8 cellular contexts compared by ENCODE assay signal in genomic region chr11:3807856-3808845, GRCh38. TPM values are rescaled to one million over a fixed set of nuclear protein-coding genes. Genes with fewer than 3 reads are reported as not detected.
DNase-seq lines count a peak whose midpoint lies in the region; ATAC-seq and TF ChIP-seq lines count a peak whose summit lies in the region.

TSS of gene PGAP2 (plus strand) at chr11:3808560. CDS start at chr11:3811260, 2,700 bp downstream.

- H3K27ac ChIP-seq in OCI-LY1 (ENCODE audit: low read depth, low read length, poor library complexity, severe bottlenecking): peak within 1 kb of the TSS; percentile 30
- no peak within 1 kb of the TSS for H3K27ac ChIP-seq in subcutaneous abdominal adipose tissue (ENCODE audit: low read depth, low read length)

- H2AFZ ChIP-seq in OCI-LY1 (ENCODE audit: low read length): no peak within 1 kb of the TSS

- peaks cover 12 to 23% (median 19%) of the 10 kb centered on the region in 3 donors for H3K4me1 Mint-ChIP-seq in naive B cell

- H3K9ac ChIP-seq in OCI-LY1 (ENCODE audit: low read length): peak within 1 kb of the TSS; percentile 68
- H3K9ac ChIP-seq in subcutaneous abdominal adipose tissue (ENCODE audit: low read length in 5 of 5): peak within 1 kb of the TSS in 4 of 5 donors; percentile 74 to 93 (median 78)

- H3K79me2 ChIP-seq in OCI-LY1 (ENCODE audit: insufficient read depth, low read length): no peaks in the 10 kb centered on the region

- H3K9me3 ChIP-seq in BE2C (no peaks in the 10 kb centered on the region), OCI-LY1 (ENCODE audit: low read length) (no peaks in the 10 kb centered on the region), subcutaneous abdominal adipose tissue (ENCODE audit: control insufficient read depth in 5 of 5, low read length in 5 of 5) (no peaks in the 10 kb centered on the region)

- peak within 1 kb of the TSS; percentile 96 to 99 (median 98) for H3K4me3 Mint-ChIP-seq in naive B cell

- no peaks in the 10 kb centered on the region for H3K27me3 Mint-ChIP-seq in naive B cell

- H4K20me1 ChIP-seq in OCI-LY1 (ENCODE audit: insufficient read depth, low read length): no peaks in the 10 kb centered on the region

- H3K36me3 Mint-ChIP-seq in naive B cell: no peaks in the 10 kb centered on the region

- H3K4me3 ChIP-seq in BE2C (ENCODE audit: low read depth, low read length) (peak within 1 kb of the TSS; percentile 64), OCI-LY1 (ENCODE audit: low read depth, low read length, poor library complexity, severe bottlenecking) (peak within 1 kb of the TSS; percentile 70), subcutaneous abdominal adipose tissue (ENCODE audit: low read depth in 1 of 5, low read length in 5 of 5) (peak within 1 kb of the TSS; percentile 80 to 96 (median 87))

- H3K27me3 ChIP-seq in BE2C (no peaks in the 10 kb centered on the region), OCI-LY1 (ENCODE audit: insufficient read depth, low read length) (no peaks in the 10 kb centered on the region), subcutaneous abdominal adipose tissue (ENCODE audit: control insufficient read depth in 5 of 5, insufficient read depth in 4 of 5, low read length in 5 of 5) (no peaks in the 10 kb centered on the region)

- no peaks in the 10 kb centered on the region for H3K9me3 Mint-ChIP-seq in naive B cell

- H3K4me1 ChIP-seq in BE2C (no peaks in the 10 kb centered on the region), OCI-LY1 (ENCODE audit: insufficient read depth, low read length, severe bottlenecking) (peaks cover 5% of the 10 kb centered on the region), subcutaneous abdominal adipose tissue (ENCODE audit: control insufficient read depth in 5 of 5, insufficient read depth in 5 of 5, low read length in 5 of 5) (peaks cover 3 to 18% (median 15%) of the 10 kb centered on the region in 5 donors)

- H3K36me3 ChIP-seq in BE2C (no peaks in the 10 kb centered on the region), OCI-LY1 (ENCODE audit: insufficient read depth, low read length) (peaks cover 7% of the 10 kb centered on the region; the same call in 1 of the 2 replicates), subcutaneous abdominal adipose tissue (ENCODE audit: control insufficient read depth in 5 of 5, insufficient read depth in 5 of 5, low read length in 5 of 5) (peaks cover 0 to 4% (median 0%) of the 10 kb centered on the region in 5 donors)

- peak; percentile 26 for TF ChIP-seq POLR2A in GM19099 (IDR thresholded peaks at IDR 0.05; ENCODE audit: extremely low read depth, insufficient read length, low read depth)

- ATAC-seq in HG03460 (IDR thresholded peaks at IDR 0.05; ENCODE audit: unreplicated experiment): peak; percentile 68
- ATAC-seq in naive B cell (ENCODE audit: low read depth in 2 of 2): peak; percentile 71 to 74

- no peaks in the 10 kb centered on the region for H3F3A ChIP-seq in OCI-LY1 (ENCODE audit: insufficient read depth, low read length)

- H3K9me2 ChIP-seq in OCI-LY1 (ENCODE audit: low read depth, low read length): no peaks in the 10 kb centered on the region

- peak within 1 kb of the TSS; percentile 81 for H3K4me2 ChIP-seq in OCI-LY1 (ENCODE audit: low read length)

- TF ChIP-seq CTCF in BE2C (IDR thresholded peaks at IDR 0.05; ENCODE audit: low read depth, low read length): peak; percentile 59
- TF ChIP-seq CTCF in OCI-LY1 (IDR thresholded peaks at IDR 0.05; ENCODE audit: low read length): peak; percentile 70

- peak within 1 kb of the TSS; percentile 91 to 97 (median 95) for H3K27ac Mint-ChIP-seq in naive B cell

- peak; percentile 54 for DNase-seq in BE2C
- DNase-seq in activated T-cell treated with anti-CD3 and anti-CD28 coated beads, Interleukin-2, amount 50 U/mL, for 48 hours: peak; percentile 73 to 79
- DNase-seq in fibroblast of gingiva (ENCODE audit: low read depth): peak; percentile 39
- peak; percentile 54 for DNase-seq in naive B cell

RNA-seq across cellular contexts. Expression of gene PGAP2, which starts in this region (rescaled TPM):
- 9.8 TPM for polyA plus RNA-seq in BE2C (2012; ENCODE audit: insufficient read depth, insufficient read length, low read depth)
- polyA plus RNA-seq in naive B cell (ENCODE audit: low read depth in 6 of 6): 10 to 100 TPM; 16.6 to 29.1 (median 19.3) TPM
